Comparison of ENCODE assay signal across 7 cellular contexts in genomic region chr6:29941916-29942274, GRCh38. TPM values are rescaled to one million over a fixed set of nuclear protein-coding genes. Genes with fewer than 3 reads are reported as not detected.
DNase-seq lines count a peak whose midpoint lies in the region; ATAC-seq and TF ChIP-seq lines count a peak whose summit lies in the region.

No MANE protein-coding gene starts in this region.

- peak overlapping the region; percentile 90 for H3K9ac ChIP-seq in adipocyte (ENCODE audit: low read length)

- H3K4me3 ChIP-seq in adipocyte (ENCODE audit: low read length) = peak overlapping the region; percentile 85
- H3K4me3 ChIP-seq in kidney epithelial cell (ENCODE audit: low read depth, low read length) = peak overlapping the region; percentile 62

- H3K27ac ChIP-seq in temporal lobe (ENCODE audit: low read depth, low read length) = peak overlapping the region; percentile 36

- DNase-seq in adipocyte (ENCODE audit: low read depth) (no peak), kidney epithelial cell (ENCODE audit: low read depth) (no peak), NCI-H2171 treated with DMSO at 0.1 percent for 48 hours (lab: John Stamatoyannopoulos, UW) (no peak)

- H3K9me3 ChIP-seq in adipocyte (ENCODE audit: control insufficient read depth, low read length) = no peaks in the 10 kb centered on the region

- H3K4me1 ChIP-seq in adipocyte (ENCODE audit: control insufficient read depth, insufficient read depth, low read length) = peaks cover 9% of the 10 kb centered on the region

- no peaks in the 10 kb centered on the region for H3K27me3 ChIP-seq in adipocyte (replicated peaks; ENCODE audit: control insufficient read depth, insufficient read depth, low read length)
- no peaks in the 10 kb centered on the region for H3K27me3 ChIP-seq in kidney epithelial cell (ENCODE audit: control insufficient read depth, insufficient read depth, low read length)

- ATAC-seq in HG03558 (IDR thresholded peaks at IDR 0.05; ENCODE audit: extremely low read depth, unreplicated experiment) (peak; percentile 5), HG03095 (IDR thresholded peaks at IDR 0.05; ENCODE audit: unreplicated experiment) (no peak), GM19328 (IDR thresholded peaks at IDR 0.05; ENCODE audit: unreplicated experiment) (no peak)

- H3K36me3 ChIP-seq in adipocyte (ENCODE audit: control insufficient read depth, insufficient read depth, low read length, severe bottlenecking) (peaks cover 13% of the 10 kb centered on the region), kidney epithelial cell (ENCODE audit: control insufficient read depth, insufficient read depth, low read length) (no peaks in the 10 kb centered on the region)

- no peak for TF ChIP-seq CTCF in kidney epithelial cell (IDR thresholded peaks at IDR 0.05; ENCODE audit: insufficient read depth, low read length, poor library complexity, severe bottlenecking)

RNA-seq across cellular contexts. Expression of gene HLA-A, which starts 0.4 kb away (rescaled TPM):
- 832 and 921 TPM in 2 replicates for total RNA-seq in kidney epithelial cell
- total RNA-seq in temporal lobe = 43.5 TPM

Comparison
In these comparisons a context has a peak if more than half of its experiments do, and no peak if none do; other contexts are left out.
1. RNA of gene HLA-A, which starts 0.4 kb away (total RNA-seq): 832 to 921 TPM in kidney epithelial cell; 43.5 TPM in temporal lobe (single experiment); every median in the first group is over 10 times any median in the second.